ENCODE assay signal across 15 cellular contexts in the genomic region with DNA sequence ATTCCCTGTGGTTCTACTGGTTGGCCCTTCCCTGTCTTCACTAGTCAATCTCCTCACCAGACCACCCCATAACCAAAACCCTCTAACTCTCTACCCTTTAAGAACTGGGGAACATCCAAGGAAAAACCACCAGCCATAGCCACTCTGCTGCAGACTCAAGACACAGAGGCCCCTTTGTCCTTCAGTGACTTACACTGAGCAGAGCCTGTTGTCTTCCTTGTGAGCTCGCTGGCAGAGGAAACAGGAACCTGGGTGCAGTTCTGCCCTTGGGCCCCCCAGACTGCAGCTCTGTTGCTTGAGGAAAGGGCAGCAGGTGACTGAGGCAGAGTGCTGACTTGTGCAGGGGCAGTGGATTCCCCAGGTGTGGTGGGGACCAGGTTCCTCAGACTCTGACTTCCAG. TPM values are rescaled to one million over a fixed set of nuclear protein-coding genes. Genes with fewer than 3 reads are reported as not detected.
A peak's percentile ranks its signal among the peaks of the same experiment; 100 is the strongest.
DNase-seq lines count a peak whose midpoint lies in the region; ATAC-seq and TF ChIP-seq lines count a peak whose summit lies in the region.
"Had no signal": no experiment of that assay in that cellular context is flagged by ENCODE, and none has a peak within 500 bp of the region (broad histone marks: within the 10 kb centered on the region; RNA-seq: fewer than 3 reads in every experiment).

No MANE protein-coding gene starts in this region.

- peaks cover 67% of the 10 kb centered on the region for H3K4me1 Mint-ChIP-seq in activated T-cell treated with anti-CD3 and anti-CD28 coated beads, Interleukin-2, amount 50 U/mL, for 72 hours (ENCODE audit: low read depth)
- peaks cover 83 to 86% (median 86%) of the 10 kb centered on the region in 3 donors for H3K4me1 Mint-ChIP-seq in T-cell
- peaks cover 34 to 47% of the 10 kb centered on the region in 2 donors for H3K4me1 Mint-ChIP-seq in effector memory CD8-positive, alpha-beta T cell (ENCODE audit: low read depth in 2 of 2)
- peaks cover 43% of the 10 kb centered on the region for H3K4me1 Mint-ChIP-seq in stimulated activated effector memory CD8-positive, alpha-beta T cell treated with anti-CD3 and anti-CD28 coated beads, Interleukin-12 subunit alpha, Interleukin-12 subunit beta, amount 100 ng/mL, for 72 hours

- intact Hi-C loops in esophagus muscularis mucosa (cut with DNase I), result loop anchor here (5.0 kb wide), 1 partner anchor 62 kb away; no protein-coding TSS in a partner anchor

- H3K36me3 ChIP-seq in esophagus muscularis mucosa, result peaks cover 45 to 88% (median 76%) of the 10 kb centered on the region in 4 donors
- H3K36me3 ChIP-seq in brain microvascular endothelial cell (replicated peaks), result peaks cover 53% of the 10 kb centered on the region

- peaks cover 0 to 12% (median 4%) of the 10 kb centered on the region in 4 donors for H3K4me1 ChIP-seq in esophagus muscularis mucosa
- H3K4me1 ChIP-seq: Caco-2 had no signal

- H3K9me3 ChIP-seq in esophagus muscularis mucosa, result no peaks in the 10 kb centered on the region
- H3K9me3 ChIP-seq: Caco-2 had no signal

- H3K27me3 ChIP-seq in esophagus muscularis mucosa (no peaks in the 10 kb centered on the region), brain microvascular endothelial cell (replicated peaks) (no peaks in the 10 kb centered on the region)

- TF ChIP-seq POLR2A in esophagus muscularis mucosa (IDR thresholded peaks at IDR 0.05; ENCODE audit: low read depth), result no peak

- 60% methylated on average over 1 of the region's 1 CpG for WGBS in esophagus muscularis mucosa

- in situ Hi-C loops in brain microvascular endothelial cell (cut with HindIII; ENCODE audit: low pct_ligation_motif_present, low sequenced_read_pairs), result no loop called here

- TF ChIP-seq EP300 in esophagus muscularis mucosa (IDR thresholded peaks at IDR 0.05), result no peak

- H3K4me3 Mint-ChIP-seq in activated T-cell treated with anti-CD3 and anti-CD28 coated beads, Interleukin-2, amount 50 U/mL, for 72 hours, result no peak overlapping the region
- H3K4me3 Mint-ChIP-seq in T-cell, result peak overlapping the region in 2 of 3 donors; percentile 9 to 64
- H3K4me3 Mint-ChIP-seq in effector memory CD8-positive, alpha-beta T cell, result peak overlapping the region in 1 of 2 donors; percentile 1
- no peak overlapping the region for H3K4me3 Mint-ChIP-seq in stimulated activated effector memory CD8-positive, alpha-beta T cell treated with anti-CD3 and anti-CD28 coated beads, Interleukin-12 subunit alpha, Interleukin-12 subunit beta, amount 100 ng/mL, for 72 hours

- H3K27ac ChIP-seq in esophagus muscularis mucosa (replicated peaks in 1 of 4), result no peak overlapping the region
- no peak overlapping the region for H3K27ac ChIP-seq in brain microvascular endothelial cell

- H3K36me3 Mint-ChIP-seq in activated T-cell treated with anti-CD3 and anti-CD28 coated beads, Interleukin-2, amount 50 U/mL, for 72 hours (ENCODE audit: insufficient read depth in 2 of 2), result peaks cover 21 to 57% of the 10 kb centered on the region in 2 donors
- peaks cover 70% of the 10 kb centered on the region for H3K36me3 Mint-ChIP-seq in T-cell
- H3K36me3 Mint-ChIP-seq in effector memory CD8-positive, alpha-beta T cell (ENCODE audit: insufficient read depth), result peaks cover 97% of the 10 kb centered on the region
- H3K36me3 Mint-ChIP-seq in stimulated activated effector memory CD8-positive, alpha-beta T cell treated with anti-CD3 and anti-CD28 coated beads, Interleukin-12 subunit alpha, Interleukin-12 subunit beta, amount 100 ng/mL, for 72 hours, result peaks cover 100% of the 10 kb centered on the region

- H3K9me3 Mint-ChIP-seq in activated T-cell treated with anti-CD3 and anti-CD28 coated beads, Interleukin-2, amount 50 U/mL, for 72 hours, result no peaks in the 10 kb centered on the region
- H3K9me3 Mint-ChIP-seq in T-cell, result no peaks in the 10 kb centered on the region
- H3K9me3 Mint-ChIP-seq in effector memory CD8-positive, alpha-beta T cell, result no peaks in the 10 kb centered on the region
- H3K9me3 Mint-ChIP-seq in stimulated activated effector memory CD8-positive, alpha-beta T cell treated with anti-CD3 and anti-CD28 coated beads, Interleukin-12 subunit alpha, Interleukin-12 subunit beta, amount 100 ng/mL, for 72 hours, result no peaks in the 10 kb centered on the region

- TF ChIP-seq CTCF in esophagus muscularis mucosa (IDR thresholded peaks at IDR 0.05) (no peak), brain microvascular endothelial cell (IDR thresholded peaks at IDR 0.05; ENCODE audit: low read depth, low read length, missing control alignments) (no peak)

- no peak for ATAC-seq in activated T-cell treated with anti-CD3 and anti-CD28 coated beads, Interleukin-2, amount 50 U/mL, for 72 hours (replicated peaks in 1 of 2)
- peak in 1 of 4 experiments; percentile 12 for ATAC-seq in T-cell (replicated peaks in 1 of 4)
- ATAC-seq in effector memory CD8-positive, alpha-beta T cell (replicated peaks), result no peak
- ATAC-seq in stimulated activated effector memory CD8-positive, alpha-beta T cell treated with anti-CD3 and anti-CD28 coated beads, Interleukin-12 subunit alpha, Interleukin-12 subunit beta, amount 100 ng/mL, for 72 hours, result no peak
- no peak for ATAC-seq in HG03196 (IDR thresholded peaks at IDR 0.05; ENCODE audit: unreplicated experiment)
- ATAC-seq: right cardiac atrium had no signal

- CTCF ChIA-PET in T-cell (lab: Charles Lee), result interaction anchor here in 1 of 2 donors (0.6 to 1.2 kb wide), 3 partner anchors 15 to 28 kb away, joined by 3 read pairs; no protein-coding TSS in a partner anchor

- H3K4me3 ChIP-seq in esophagus muscularis mucosa, result no peak overlapping the region
- H3K4me3 ChIP-seq in brain microvascular endothelial cell (ENCODE audit: low read depth, low read length), result no peak overlapping the region

- no peaks in the 10 kb centered on the region for H3K27me3 Mint-ChIP-seq in activated T-cell treated with anti-CD3 and anti-CD28 coated beads, Interleukin-2, amount 50 U/mL, for 72 hours (ENCODE audit: low read depth)
- no peaks in the 10 kb centered on the region for H3K27me3 Mint-ChIP-seq in T-cell
- H3K27me3 Mint-ChIP-seq in effector memory CD8-positive, alpha-beta T cell, result no peaks in the 10 kb centered on the region

- DNase-seq in activated T-cell treated with anti-CD3 and anti-CD28 coated beads, Interleukin-2, amount 50 U/mL, for 72 hours, result no peak
- no peak for DNase-seq in activated T-cell treated with anti-CD3 and anti-CD28 coated beads, Interleukin-2, amount 50 U/mL, for 1 hour
- DNase-seq in T-cell (no peak), esophagus muscularis mucosa (ENCODE audit: extremely low spot score) (no peak), brain microvascular endothelial cell (no peak)
- DNase-seq in effector memory CD8-positive, alpha-beta T cell, result no peak
- no peak for DNase-seq in stimulated activated effector memory CD8-positive, alpha-beta T cell treated with anti-CD3 and anti-CD28 coated beads, Interleukin-12 subunit alpha, Interleukin-12 subunit beta, amount 100 ng/mL, for 72 hours (ENCODE audit: low spot score in 2 of 2)
- DNase-seq: activated CD4-positive, CD25-positive, alpha-beta regulatory T cell; Caco-2; cerebellar nuclear complex; NCI-H1694 treated with DMSO at 0.1 percent for 48 hours; NCI-H345; right cardiac atrium; SW 1271 had no signal

- POLR2A ChIA-PET in T-cell (lab: Charles Lee), result interaction anchor here (0.7 to 1.0 kb wide), 2 partner anchors 16 to 281 kb away, joined by 3 to 6 read pairs; a partner anchor contains a TSS

- peak overlapping the region; percentile 59 for H3K27ac Mint-ChIP-seq in activated T-cell treated with anti-CD3 and anti-CD28 coated beads, Interleukin-2, amount 50 U/mL, for 72 hours
- H3K27ac Mint-ChIP-seq in T-cell, result peak overlapping the region; percentile 91 to 92
- peak overlapping the region; percentile 7 to 24 for H3K27ac Mint-ChIP-seq in effector memory CD8-positive, alpha-beta T cell
- peak overlapping the region; percentile 75 for H3K27ac Mint-ChIP-seq in stimulated activated effector memory CD8-positive, alpha-beta T cell treated with anti-CD3 and anti-CD28 coated beads, Interleukin-12 subunit alpha, Interleukin-12 subunit beta, amount 100 ng/mL, for 72 hours

RNA-seq across cellular contexts. Expression of a gene that starts 30.6 kb away (rescaled TPM):
- total RNA-seq in activated T-cell treated with anti-CD3 and anti-CD28 coated beads, Interleukin-2, amount 50 U/mL, for 72 hours, result 100 to 1,000 TPM in 1 of 2 donors, 10 to 100 TPM in 1; 78.1 to 114 TPM
- total RNA-seq in T-cell, result 100 to 1,000 TPM; 148 to 201 (median 155) TPM
- 10 to 100 TPM; 23.7 to 29.5 (median 27.6) TPM for total RNA-seq in esophagus muscularis mucosa

RNA-seq across cellular contexts. Expression of a gene that starts 43.1 kb away (rescaled TPM):
- total RNA-seq in activated T-cell treated with anti-CD3 and anti-CD28 coated beads, Interleukin-2, amount 50 U/mL, for 72 hours, result 1 to 10 TPM; 6.3 to 9.8 TPM
- total RNA-seq in T-cell (1 to 10 TPM; 1.2 to 7.6 (median 5.1) TPM), esophagus muscularis mucosa (10 to 100 TPM in 2 of 4 donors, 1 to 10 TPM in 2; 7.0 to 15.4 (median 10.2) TPM)

Comparison
In these comparisons a context has a peak if more than half of its experiments do, and no peak if none do; other contexts are left out.
1. H3K27ac Mint-ChIP-seq: peak in every context shown above with its lines; median percentile 92 in T-cell; 75 in stimulated activated effector memory CD8-positive, alpha-beta T cell treated with anti-CD3 and anti-CD28 coated beads, Interleukin-12 subunit alpha, Interleukin-12 subunit beta, amount 100 ng/mL, for 72 hours; 59 in activated T-cell treated with anti-CD3 and anti-CD28 coated beads, Interleukin-2, amount 50 U/mL, for 72 hours; 16 in effector memory CD8-positive, alpha-beta T cell.
2. H3K4me3 Mint-ChIP-seq: peak in T-cell (2 of 3); none in activated T-cell treated with anti-CD3 and anti-CD28 coated beads, Interleukin-2, amount 50 U/mL, for 72 hours (0 of 2) and stimulated activated effector memory CD8-positive, alpha-beta T cell treated with anti-CD3 and anti-CD28 coated beads, Interleukin-12 subunit alpha, Interleukin-12 subunit beta, amount 100 ng/mL, for 72 hours (single experiment).